24 cellular contexts compared by ENCODE assay signal in genomic region chr4:173930329-173930967, GRCh38.
A peak's percentile ranks its signal among the peaks of the same experiment; 100 is the strongest.
DNase-seq lines count a peak whose midpoint lies in the region; ATAC-seq, FAIRE-seq and TF ChIP-seq lines count a peak whose summit lies in the region.
"Had no signal": no experiment of that assay in that cellular context is flagged by ENCODE, and none has a peak within 500 bp of the region (broad histone marks: within the 10 kb centered on the region; RNA-seq: fewer than 3 reads in every experiment).

No MANE protein-coding gene starts in this region.

- H3K27me3 Mint-ChIP-seq in glutamatergic neuron (ENCODE audit: unreplicated experiment) = no peaks in the 10 kb centered on the region
- H3K27me3 Mint-ChIP-seq: activated CD8-positive, alpha-beta T cell treated with anti-CD3 and anti-CD28 coated beads for 36 hours; activated naive CD8-positive, alpha-beta T cell treated with anti-CD3 and anti-CD28 coated beads, Interleukin-2, amount 10 ng/mL, durations not matched to agents 7 days and 5 days; central memory CD8-positive, alpha-beta T cell had no signal

- H3K27ac Mint-ChIP-seq in glutamatergic neuron (ENCODE audit: unreplicated experiment) = no peak overlapping the region
- H3K27ac Mint-ChIP-seq: activated CD8-positive, alpha-beta T cell treated with anti-CD3 and anti-CD28 coated beads for 36 hours; activated naive CD8-positive, alpha-beta T cell treated with anti-CD3 and anti-CD28 coated beads, Interleukin-2, amount 10 ng/mL, durations not matched to agents 7 days and 5 days had no signal

- peak; percentile 37 for FAIRE-seq in endothelial cell of umbilical vein (lab: Jason Lieb, UNC)
- FAIRE-seq: astrocyte, HepG2, urothelium cell line had no signal

- DNase-seq in IMR-90 (no peak), NCI-H748 (lab: John Stamatoyannopoulos, UW; ENCODE audit: unreplicated experiment) (peak; percentile 88), endothelial cell of umbilical vein (ENCODE audit: low read depth, low spot score) (no peak), sigmoid colon (no peak), glutamatergic neuron (no peak)
- no peak for DNase-seq in NK-92 treated with Interleukin-12 subunit alpha and Interleukin-12 subunit beta, amount 100 ng/mL, for 24 hours (lab: John Stamatoyannopoulos, UW)
- DNase-seq: activated CD4-positive, alpha-beta T cell treated with anti-CD3 and anti-CD28 coated beads for 1 hour; activated CD8-positive, alpha-beta T cell treated with anti-CD3 and anti-CD28 coated beads for 36 hours; activated effector memory CD4-positive, alpha-beta T cell treated with anti-CD3 and anti-CD28 coated beads, Interleukin-2, amount 50 U/mL, for 16 hours; activated naive CD8-positive, alpha-beta T cell treated with anti-CD3 and anti-CD28 coated beads, Interleukin-2, amount 10 ng/mL, durations not matched to agents 7 days and 5 days; heart right ventricle; mammary epithelial cell; NCI-H2171; NCI-H524; SHP77; substantia nigra had no signal

- no peak overlapping the region for H3K23ac ChIP-seq in IMR-90 (ENCODE audit: low read depth, low read length)

- H3K4me3 ChIP-seq in IMR-90 (ENCODE audit: insufficient read depth, low read depth, low read length) = no peak overlapping the region
- H3K4me3 ChIP-seq in endothelial cell of umbilical vein (replicated peaks in 1 of 3; ENCODE audit: insufficient read depth in 1 of 3, low read depth in 1 of 3, low read length in 3 of 3) = no peak overlapping the region
- no peak overlapping the region for H3K4me3 ChIP-seq in sigmoid colon
- H3K4me3 ChIP-seq: HAP-1, heart right ventricle, prostate gland had no signal

- H4K5ac ChIP-seq in IMR-90 (ENCODE audit: low read depth, low read length) = no peak overlapping the region

- no peak overlapping the region for H3K4me2 ChIP-seq in IMR-90 (ENCODE audit: low read depth, low read length)
- no peak overlapping the region for H3K4me2 ChIP-seq in endothelial cell of umbilical vein (ENCODE audit: insufficient read depth, low read length)

- H3K9ac ChIP-seq in IMR-90 (ENCODE audit: low read depth, low read length) = no peak overlapping the region
- H3K9ac ChIP-seq in endothelial cell of umbilical vein (replicated peaks; ENCODE audit: extremely low read depth, insufficient read depth, low read length) = no peak overlapping the region

- H2BK120ac ChIP-seq in IMR-90 (ENCODE audit: low read depth, low read length) = no peak overlapping the region

- ATAC-seq in IMR-90 (ENCODE audit: low read depth) (no peak), HG03159 (IDR thresholded peaks at IDR 0.05; ENCODE audit: unreplicated experiment) (no peak)
- ATAC-seq: activated CD8-positive, alpha-beta T cell treated with anti-CD3 and anti-CD28 coated beads for 36 hours; heart right ventricle; HepG2 had no signal

- H4K20me1 ChIP-seq in IMR-90 (ENCODE audit: insufficient read depth, low read length) (no peaks in the 10 kb centered on the region), endothelial cell of umbilical vein (replicated peaks; ENCODE audit: control insufficient read depth, extremely low read depth, insufficient read depth, low read length) (no peaks in the 10 kb centered on the region)

- H2BK20ac ChIP-seq in IMR-90 (ENCODE audit: low read depth, low read length) = no peak overlapping the region

- no peaks in the 10 kb centered on the region for H3K79me2 ChIP-seq in endothelial cell of umbilical vein (ENCODE audit: control insufficient read depth, insufficient read depth, low read length)

- TF ChIP-seq RAD21 in IMR-90 (IDR thresholded peaks at IDR 0.05; ENCODE audit: low read length) = no peak

- H3K14ac ChIP-seq in IMR-90 (replicated peaks; ENCODE audit: low read depth, low read length) = no peak overlapping the region

- H3K4me1 ChIP-seq in IMR-90 (ENCODE audit: control insufficient read depth, insufficient read depth, low read length) (no peaks in the 10 kb centered on the region), endothelial cell of umbilical vein (ENCODE audit: control insufficient read depth, extremely low read depth, insufficient read depth, low read length) (no peaks in the 10 kb centered on the region), sigmoid colon (peaks cover 0 to 39% (median 27%) of the 10 kb centered on the region in 4 donors)
- H3K4me1 ChIP-seq: HAP-1, heart right ventricle, prostate gland had no signal

- H2AFZ ChIP-seq in IMR-90 (replicated peaks; ENCODE audit: low read length, poor library complexity) (no peak overlapping the region), endothelial cell of umbilical vein (ENCODE audit: low read depth, low read length) (no peak overlapping the region)

- H2BK5ac ChIP-seq in IMR-90 (ENCODE audit: low read depth, low read length, poor library complexity, severe bottlenecking) = no peak overlapping the region

- CTCF ChIA-PET in IMR-90 (lab: Yijun Ruan, JAX) (interaction anchor here (0.7 kb wide), 1 partner anchor 9 kb away, joined by 3 read pairs; no protein-coding TSS in a partner anchor), endothelial cell of umbilical vein (lab: Charles Lee) (no interaction called here)

- H3K4me3 Mint-ChIP-seq in glutamatergic neuron (ENCODE audit: unreplicated experiment) = no peak overlapping the region
- H3K4me3 Mint-ChIP-seq: activated CD8-positive, alpha-beta T cell treated with anti-CD3 and anti-CD28 coated beads for 36 hours; activated naive CD8-positive, alpha-beta T cell treated with anti-CD3 and anti-CD28 coated beads, Interleukin-2, amount 10 ng/mL, durations not matched to agents 7 days and 5 days; central memory CD8-positive, alpha-beta T cell had no signal

- H3K36me3 ChIP-seq in IMR-90 (ENCODE audit: control insufficient read depth, insufficient read depth, low read length) (no peaks in the 10 kb centered on the region), endothelial cell of umbilical vein (ENCODE audit: control insufficient read depth in 2 of 2, extremely low read depth in 1 of 2, insufficient read depth in 2 of 2, low read length in 2 of 2) (no peaks in the 10 kb centered on the region), sigmoid colon (no peaks in the 10 kb centered on the region)
- H3K36me3 ChIP-seq: HAP-1, heart right ventricle, prostate gland had no signal

- H3K4me1 Mint-ChIP-seq in glutamatergic neuron (ENCODE audit: low read depth, unreplicated experiment) = no peaks in the 10 kb centered on the region
- H3K4me1 Mint-ChIP-seq: activated naive CD8-positive, alpha-beta T cell treated with anti-CD3 and anti-CD28 coated beads, Interleukin-2, amount 10 ng/mL, durations not matched to agents 7 days and 5 days; central memory CD8-positive, alpha-beta T cell had no signal

- intact Hi-C loops in IMR-90 (cut with micrococcal nuclease) = no loop called here
- intact Hi-C loops in endothelial cell of umbilical vein (cut with micrococcal nuclease) = no loop called here
- intact Hi-C loops in sigmoid colon (cut with DNase I) = loop anchor here (10.0 kb wide), 1 partner anchor 396 kb away; the partner anchor contains the start of gene HAND2

- H3K9me3 Mint-ChIP-seq in glutamatergic neuron (ENCODE audit: unreplicated experiment) = no peaks in the 10 kb centered on the region
- H3K9me3 Mint-ChIP-seq: activated CD8-positive, alpha-beta T cell treated with anti-CD3 and anti-CD28 coated beads for 36 hours; activated naive CD8-positive, alpha-beta T cell treated with anti-CD3 and anti-CD28 coated beads, Interleukin-2, amount 10 ng/mL, durations not matched to agents 7 days and 5 days; central memory CD8-positive, alpha-beta T cell had no signal

- H3K79me1 ChIP-seq in IMR-90 (ENCODE audit: low read depth in 1 of 2, low read length in 2 of 2) = no peaks in the 10 kb centered on the region

- no peak overlapping the region for H3K18ac ChIP-seq in IMR-90 (ENCODE audit: low read depth, low read length)

- H3K36me3 Mint-ChIP-seq in glutamatergic neuron (ENCODE audit: unreplicated experiment) = no peaks in the 10 kb centered on the region
- H3K36me3 Mint-ChIP-seq: activated naive CD8-positive, alpha-beta T cell treated with anti-CD3 and anti-CD28 coated beads, Interleukin-2, amount 10 ng/mL, durations not matched to agents 7 days and 5 days had no signal

- no peak for TF ChIP-seq EP300 in sigmoid colon (IDR thresholded peaks at IDR 0.05)

- POLR2A ChIA-PET in IMR-90 (lab: Charles Lee; ENCODE audit: unreplicated experiment) = no interaction called here
- POLR2A ChIA-PET in endothelial cell of umbilical vein (lab: Charles Lee) = interaction anchor here (0.5 kb wide), 1 partner anchor 51 kb away, joined by 4 read pairs; no protein-coding TSS in a partner anchor

- H4K8ac ChIP-seq in IMR-90 (ENCODE audit: low read depth in 2 of 2, low read length in 2 of 2) = no peak overlapping the region

- in situ Hi-C loops in IMR-90 (cut with MboI; ENCODE audit: low sequenced_read_pairs) = no loop called here

- no TSS peak for BruUV-seq in IMR-90 (replicated peaks; lab: Mats Ljungman, UMichigan)
- BruUV-seq in endothelial cell of umbilical vein (replicated peaks; lab: Mats Ljungman, UMichigan) = no TSS peak

- dilution Hi-C loops in IMR-90 (cut with HindIII; ENCODE audit: low sequenced_read_pairs, unreplicated experiment) (no loop called here), endothelial cell of umbilical vein (cut with MboI; ENCODE audit: extremely low pct_ligation_motif_present, low sequenced_read_pairs) (no loop called here)

- no peak overlapping the region for H2BK15ac ChIP-seq in IMR-90 (ENCODE audit: low read depth, low read length)

- H3K27ac ChIP-seq in IMR-90 (ENCODE audit: insufficient read depth, low read length) (no peak overlapping the region), endothelial cell of umbilical vein (ENCODE audit: insufficient read depth, low read depth, low read length) (no peak overlapping the region), sigmoid colon (peak overlapping the region; percentile 43 to 65 (median 56))
- H3K27ac ChIP-seq: C4-2B, heart right ventricle, prostate gland had no signal

- no peak for TF ChIP-seq POLR2A in IMR-90 (IDR thresholded peaks at IDR 0.05; ENCODE audit: low read depth, low read length)
- no peak for TF ChIP-seq POLR2A in endothelial cell of umbilical vein (IDR thresholded peaks at IDR 0.05; ENCODE audit: low read depth, low read length)
- no peak for TF ChIP-seq POLR2A in sigmoid colon (IDR thresholded peaks at IDR 0.05)

- peak overlapping the region; percentile 21; the same call in 1 of the 2 replicates for H3K56ac ChIP-seq in IMR-90 (ENCODE audit: extremely low read depth, insufficient read depth, low read length)

- TF ChIP-seq CTCF in IMR-90 (conservative IDR thresholded peaks at IDR 0.05; ENCODE audit: low read depth, low read length) (no peak), endothelial cell of umbilical vein (IDR thresholded peaks at IDR 0.05; ENCODE audit: extremely low read depth in 1 of 2, insufficient read depth in 1 of 2, low read depth in 1 of 2, low read length in 2 of 2) (no peak), sigmoid colon (IDR thresholded peaks at IDR 0.05) (no peak), glutamatergic neuron (IDR thresholded peaks at IDR 0.05; ENCODE audit: partially characterized antibody, unreplicated experiment) (no peak)

- H3K9me1 ChIP-seq in IMR-90 (ENCODE audit: insufficient read depth, low read length) (no peaks in the 10 kb centered on the region), endothelial cell of umbilical vein (replicated peaks; ENCODE audit: control insufficient read depth, extremely low read depth, insufficient read depth, low read length) (no peaks in the 10 kb centered on the region)

- no peak overlapping the region for H4K91ac ChIP-seq in IMR-90 (ENCODE audit: insufficient read depth, low read depth, low read length)

- H3K9me3 ChIP-seq in IMR-90 (ENCODE audit: control insufficient read depth, insufficient read depth, low read length) (no peaks in the 10 kb centered on the region), endothelial cell of umbilical vein (replicated peaks; ENCODE audit: control insufficient read depth, insufficient read depth, low read length) (no peaks in the 10 kb centered on the region), sigmoid colon (no peaks in the 10 kb centered on the region)
- H3K9me3 ChIP-seq: HAP-1, heart right ventricle, prostate gland had no signal

- no peak overlapping the region for H2AK5ac ChIP-seq in IMR-90 (ENCODE audit: low read depth, low read length)

- WGBS in IMR-90 (ENCODE audit: extremely low coverage in 2 of 2, insufficient read length in 1 of 2), 2 experiments = 44% methylated on average over 1 of the region's 8 CpGs; no CpG with 5 or more reads in 1 of the 2 experiments
- WGBS in sigmoid colon, 2 donors = 90% methylated on average over 8 of the region's 8 CpGs

- no peak overlapping the region for H3K4ac ChIP-seq in IMR-90 (ENCODE audit: low read depth, low read length)

- H3K27me3 ChIP-seq in IMR-90 (ENCODE audit: control insufficient read depth, insufficient read depth, low read length) (no peaks in the 10 kb centered on the region), endothelial cell of umbilical vein (ENCODE audit: control insufficient read depth in 2 of 2, insufficient read depth in 2 of 2, low read length in 2 of 2) (no peaks in the 10 kb centered on the region), sigmoid colon (no peaks in the 10 kb centered on the region)
- H3K27me3 ChIP-seq: heart right ventricle had no signal

- H2AK9ac ChIP-seq in IMR-90 (replicated peaks; ENCODE audit: low read depth, low read length, poor library complexity) = no peak overlapping the region

Comparison
In these comparisons a context has a peak if more than half of its experiments do, and no peak if none do; other contexts are left out.
1. H3K27ac ChIP-seq: peak in sigmoid colon (4 of 4); none in IMR-90 (single experiment) and endothelial cell of umbilical vein (single experiment).